10 cellular contexts compared by ENCODE assay signal in the genomic region with DNA sequence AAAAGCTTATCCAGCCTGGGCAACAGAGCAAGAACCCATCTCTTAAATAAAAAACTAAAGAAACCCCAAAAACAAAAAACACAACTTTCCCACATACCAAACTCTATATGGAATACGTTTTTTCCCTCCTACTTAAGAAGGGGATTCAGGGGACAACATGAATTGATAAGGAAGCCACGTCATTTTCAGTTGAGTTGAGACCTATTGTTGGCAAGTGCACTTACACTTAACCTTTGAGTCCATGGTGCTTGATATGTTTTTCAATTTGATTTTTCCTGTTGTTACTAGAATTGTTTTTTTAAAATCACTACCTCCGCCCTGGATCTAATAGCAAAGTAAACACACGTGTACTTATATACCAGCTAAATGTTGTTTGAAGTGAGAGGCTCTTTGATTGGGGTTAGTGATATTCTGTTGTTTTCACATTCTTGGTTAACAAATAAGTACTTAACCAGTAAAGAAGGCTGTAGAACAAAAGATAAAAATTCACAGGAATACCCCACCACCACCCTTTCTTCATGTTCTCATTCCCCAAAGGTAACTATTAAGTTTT. TPM values are rescaled to one million over a fixed set of nuclear protein-coding genes. Genes with fewer than 3 reads are reported as not detected.
DNase-seq lines count a peak whose midpoint lies in the region; ATAC-seq, FAIRE-seq and TF ChIP-seq lines count a peak whose summit lies in the region.
"Had no signal": no experiment of that assay in that cellular context is flagged by ENCODE, and none has a peak within 500 bp of the region (broad histone marks: within the 10 kb centered on the region; RNA-seq: fewer than 3 reads in every experiment).

No MANE protein-coding gene starts in this region.

- H3K27ac Mint-ChIP-seq in CD8-positive, alpha-beta memory T cell: peak overlapping the region in 7 of 8 donors; percentile 57 to 100 (median 98)
- peak overlapping the region in 4 of 5 experiments; percentile 49 to 94 (median 81) for H3K27ac Mint-ChIP-seq in brain
- peak overlapping the region; percentile 97 to 99 for H3K27ac Mint-ChIP-seq in natural killer cell treated with Interleukin-12 subunit alpha and Interleukin-12 subunit beta and Interleukin-15 and Interleukin-18, amount 100 ng/mL, for 72 hours

- peaks cover 3 to 52% (median 4%) of the 10 kb centered on the region in 3 donors for H3K36me3 Mint-ChIP-seq in CD8-positive, alpha-beta memory T cell
- H3K36me3 Mint-ChIP-seq in brain: peaks cover 37% of the 10 kb centered on the region
- H3K36me3 Mint-ChIP-seq in natural killer cell treated with Interleukin-12 subunit alpha and Interleukin-12 subunit beta and Interleukin-15 and Interleukin-18, amount 100 ng/mL, for 72 hours: no peaks in the 10 kb centered on the region

- H2AFZ ChIP-seq in Karpas-422 (ENCODE audit: low read length): no peak overlapping the region

- H3K27me3 Mint-ChIP-seq in CD8-positive, alpha-beta memory T cell: peaks cover 0 to 4% of the 10 kb centered on the region in 2 donors
- peaks cover 10% of the 10 kb centered on the region for H3K27me3 Mint-ChIP-seq in brain
- H3K27me3 Mint-ChIP-seq in natural killer cell treated with Interleukin-12 subunit alpha and Interleukin-12 subunit beta and Interleukin-15 and Interleukin-18, amount 100 ng/mL, for 72 hours: no peaks in the 10 kb centered on the region

- peaks cover 52% of the 10 kb centered on the region for H3K79me2 ChIP-seq in Karpas-422 (ENCODE audit: low read length)

- TF ChIP-seq POLR2A in GM12892 (IDR thresholded peaks at IDR 0.05; ENCODE audit: low read depth, low read length): no peak

- no peak overlapping the region for H3K9ac ChIP-seq in Karpas-422 (ENCODE audit: low read length)

- no peak for ATAC-seq in natural killer cell treated with Interleukin-12 subunit alpha and Interleukin-12 subunit beta and Interleukin-15 and Interleukin-18, amount 100 ng/mL, for 72 hours
- no peak for ATAC-seq in HG03460 (IDR thresholded peaks at IDR 0.05; ENCODE audit: unreplicated experiment)
- ATAC-seq: left lobe of liver had no signal

- H3K9me3 ChIP-seq in CD8-positive, alpha-beta memory T cell (ENCODE audit: low read length): no peaks in the 10 kb centered on the region
- H3K9me3 ChIP-seq in Karpas-422 (ENCODE audit: low read length): no peaks in the 10 kb centered on the region

- no peak overlapping the region for H3K27ac ChIP-seq in CD8-positive, alpha-beta memory T cell (ENCODE audit: low read depth, low read length)
- H3K27ac ChIP-seq in Karpas-422 (ENCODE audit: low read length): no peak overlapping the region

- H3K4me1 Mint-ChIP-seq in CD8-positive, alpha-beta memory T cell: peaks cover 25 to 45% (median 35%) of the 10 kb centered on the region in 3 donors
- peaks cover 34% of the 10 kb centered on the region for H3K4me1 Mint-ChIP-seq in brain
- peaks cover 22 to 29% of the 10 kb centered on the region in 2 donors for H3K4me1 Mint-ChIP-seq in natural killer cell treated with Interleukin-12 subunit alpha and Interleukin-12 subunit beta and Interleukin-15 and Interleukin-18, amount 100 ng/mL, for 72 hours (ENCODE audit: low read depth in 2 of 2)

- H3K27me3 ChIP-seq in CD8-positive, alpha-beta memory T cell (ENCODE audit: insufficient read depth, low read length, poor library complexity, severe bottlenecking): no peaks in the 10 kb centered on the region
- H3K27me3 ChIP-seq in Karpas-422 (ENCODE audit: low read length): no peaks in the 10 kb centered on the region

- H3K9me2 ChIP-seq in Karpas-422 (replicated peaks; ENCODE audit: insufficient read depth, low read length): no peaks in the 10 kb centered on the region

- H3K4me3 Mint-ChIP-seq in CD8-positive, alpha-beta memory T cell: peak overlapping the region; percentile 89 to 99 (median 93)
- peak overlapping the region; percentile 93 to 99 (median 96) for H3K4me3 Mint-ChIP-seq in brain
- H3K4me3 Mint-ChIP-seq in natural killer cell treated with Interleukin-12 subunit alpha and Interleukin-12 subunit beta and Interleukin-15 and Interleukin-18, amount 100 ng/mL, for 72 hours: peak overlapping the region; percentile 100

- H3K4me3 ChIP-seq in CD8-positive, alpha-beta memory T cell (ENCODE audit: low read length): no peak overlapping the region
- peak overlapping the region; percentile 79 for H3K4me3 ChIP-seq in Karpas-422 (ENCODE audit: low read length)

- POLR2A ChIA-PET in CD8-positive, alpha-beta memory T cell (lab: Charles Lee): interaction anchor here (2.8 to 3.1 kb wide), 2 partner anchors 65 to 74 kb away, joined by 23 to 43 read pairs; partner anchors contain the start of genes PPP2R3C, PRORP and SRP54

- H3K9me3 Mint-ChIP-seq in CD8-positive, alpha-beta memory T cell: no peaks in the 10 kb centered on the region
- H3K9me3 Mint-ChIP-seq in brain: no peaks in the 10 kb centered on the region
- H3K9me3 Mint-ChIP-seq in natural killer cell treated with Interleukin-12 subunit alpha and Interleukin-12 subunit beta and Interleukin-15 and Interleukin-18, amount 100 ng/mL, for 72 hours: no peaks in the 10 kb centered on the region

- no peaks in the 10 kb centered on the region for H3K36me3 ChIP-seq in CD8-positive, alpha-beta memory T cell (ENCODE audit: insufficient read depth, low read length)
- H3K36me3 ChIP-seq in Karpas-422 (ENCODE audit: insufficient read depth, low read length): peaks cover 3% of the 10 kb centered on the region; the same call in 1 of the 2 replicates

- peak overlapping the region; percentile 97 for H3K4me2 ChIP-seq in Karpas-422 (ENCODE audit: low read depth, low read length, poor library complexity, severe bottlenecking)

- H3K4me1 ChIP-seq in CD8-positive, alpha-beta memory T cell (ENCODE audit: insufficient read depth, low read length): peaks cover 21% of the 10 kb centered on the region
- H3K4me1 ChIP-seq in Karpas-422 (ENCODE audit: low read length): peaks cover 29% of the 10 kb centered on the region

- H4K20me1 ChIP-seq in Karpas-422 (ENCODE audit: insufficient read depth, low read depth, low read length): no peaks in the 10 kb centered on the region

- DNase-seq in CD8-positive, alpha-beta memory T cell: no peak
- DNase-seq in Karpas-422: no peak
- DNase-seq in natural killer cell treated with Interleukin-12 subunit alpha and Interleukin-12 subunit beta and Interleukin-15 and Interleukin-18, amount 100 ng/mL, for 72 hours (ENCODE audit: low spot score): no peak
- DNase-seq in A172 (ENCODE audit: low spot score): no peak
- no peak for DNase-seq in GM12892 (ENCODE audit: insufficient read length)
- no peak for DNase-seq in DMS 273 (lab: John Stamatoyannopoulos, UW; ENCODE audit: unreplicated experiment)

- no peak for TF ChIP-seq CTCF in brain (conservative IDR thresholded peaks at IDR 0.05)

- CTCF ChIA-PET in CD8-positive, alpha-beta memory T cell (lab: Charles Lee): no interaction called here

- FAIRE-seq in GM12892 (lab: Jason Lieb, UNC): no peak
- FAIRE-seq: G401.6 had no signal

RNA-seq across cellular contexts. Expression of gene FAM177A1, which starts 2.0 kb away (rescaled TPM):
- total RNA-seq in CD8-positive, alpha-beta memory T cell: 10 to 100 TPM; 43.1 to 47.4 TPM
- 54.6 TPM for polyA plus RNA-seq in CD8-positive, alpha-beta memory T cell
- total RNA-seq in Karpas-422 (2014; rRNA removed; shearing (Covaris generic); ENCODE audit: low replicate concordance): 35.6 and 39.2 TPM in 2 replicates
- 53.2 TPM for polyA plus RNA-seq in brain (ENCODE audit: insufficient read depth, low read depth, low replicate concordance)
- 10 to 100 TPM; 50.0 to 52.0 TPM for total RNA-seq in natural killer cell treated with Interleukin-12 subunit alpha and Interleukin-12 subunit beta and Interleukin-15 and Interleukin-18, amount 100 ng/mL, for 72 hours
- 31.8 and 53.3 TPM in 2 replicates for total RNA-seq in A172 (2014; rRNA removed; shearing (Covaris generic))
- polyA plus RNA-seq in GM12892 (2012; ENCODE audit: missing spikeins): 23.7 TPM
